27 cellular contexts compared by ENCODE assay signal in the genomic region with DNA sequence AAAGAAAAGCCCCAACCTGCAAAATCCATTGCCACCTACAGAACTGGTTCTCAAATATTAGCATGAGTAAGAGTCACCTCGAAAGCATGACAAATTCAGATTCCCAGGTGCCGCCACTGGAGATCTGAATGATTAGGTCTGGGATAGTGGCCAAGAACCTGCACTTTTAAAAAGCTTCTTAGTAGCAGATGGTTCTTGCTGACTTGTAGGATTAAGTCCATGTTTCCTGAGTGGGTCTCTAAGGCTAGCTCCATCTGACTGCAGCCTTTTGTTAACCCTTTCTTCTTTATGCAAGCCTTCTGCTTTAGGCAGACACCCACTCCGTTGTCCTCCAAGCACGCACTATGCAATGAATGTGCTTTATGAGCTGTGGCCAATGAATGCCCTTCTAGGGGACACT.
DNase-seq lines count a peak whose midpoint lies in the region; ATAC-seq and TF ChIP-seq lines count a peak whose summit lies in the region.
"Had no signal": no experiment of that assay in that cellular context is flagged by ENCODE, and none has a peak within 500 bp of the region (broad histone marks: within the 10 kb centered on the region; RNA-seq: fewer than 3 reads in every experiment).

No MANE protein-coding gene starts in this region.

- DNase-seq in BE2C: peak; percentile 8
- DNase-seq in DMS 273 treated with DMSO at 0.1 percent for 48 hours (lab: John Stamatoyannopoulos, UW): peak; percentile 96
- peak; percentile 31 for DNase-seq in NCI-H69 (lab: John Stamatoyannopoulos, UW)
- DNase-seq in cerebellum (ENCODE audit: low spot score): peak; percentile 10
- DNase-seq in iPS-NIHi7 (ENCODE audit: extremely low spot score): no peak
- DNase-seq in nucleus accumbens (lab: John Stamatoyannopoulos, UW): no peak
- DNase-seq: activated CD4-positive, CD25-positive, alpha-beta regulatory T cell treated with anti-CD3 and anti-CD28 coated beads, Interleukin-2, amount 50 U/mL, for 72 hours; activated CD8-positive, alpha-beta T cell treated with anti-CD3 and anti-CD28 coated beads for 36 hours; Caco-2; dermis blood vessel endothelial cell; foreskin keratinocyte; H9; heart left ventricle; kidney glomerular epithelial cell; lower lobe of right lung; mucosa of descending colon; NCI-H1105; NCI-H1930; NCI-H510A; nephron progenitor cell; right cardiac atrium; stimulated activated CD4-positive, alpha-beta T cell treated with anti-CD3 and anti-CD28 coated beads, Interleukin-2, amount 100 ng/mL, for 48 hours; upper lobe of left lung had no signal

- no peak overlapping the region for H3K4me3 ChIP-seq in BE2C (ENCODE audit: low read depth, low read length)
- H3K4me3 ChIP-seq: esophagus muscularis mucosa, heart left ventricle, lower lobe of right lung, mucosa of descending colon, upper lobe of left lung had no signal

- H3K9me3 ChIP-seq in BE2C: no peaks in the 10 kb centered on the region
- H3K9me3 ChIP-seq: esophagus muscularis mucosa, lower lobe of right lung, upper lobe of left lung had no signal

- no peak for TF ChIP-seq CTCF in BE2C (IDR thresholded peaks at IDR 0.05; ENCODE audit: low read depth, low read length)

- H3K27me3 ChIP-seq in BE2C: no peaks in the 10 kb centered on the region
- H3K27me3 ChIP-seq: esophagus muscularis mucosa, foreskin keratinocyte, heart left ventricle, upper lobe of left lung had no signal

- H3K36me3 ChIP-seq in BE2C: no peaks in the 10 kb centered on the region
- H3K36me3 ChIP-seq: esophagus muscularis mucosa, heart left ventricle, lower lobe of right lung, upper lobe of left lung had no signal

- no peaks in the 10 kb centered on the region for H3K4me1 ChIP-seq in BE2C
- H3K4me1 ChIP-seq: Caco-2, esophagus muscularis mucosa, foreskin keratinocyte, heart left ventricle, lower lobe of right lung, parathyroid adenoma, upper lobe of left lung had no signal

- ATAC-seq in GM18502 (IDR thresholded peaks at IDR 0.05; ENCODE audit: poor library complexity, unreplicated experiment): no peak
- ATAC-seq: activated CD8-positive, alpha-beta T cell treated with anti-CD3 and anti-CD28 coated beads for 36 hours; activated naive CD4-positive, alpha-beta T cell treated with anti-CD3 and anti-CD28 coated beads, Interleukin-2, amount 50 U/mL, for 72 hours; foreskin keratinocyte; heart left ventricle; lower lobe of right lung; mucosa of descending colon; right cardiac atrium had no signal

Comparison
In these comparisons a context has a peak if more than half of its experiments do, and no peak if none do; other contexts are left out.
1. DNase-seq: peak in BE2C (single experiment), DMS 273 treated with DMSO at 0.1 percent for 48 hours (single experiment), NCI-H69 (single experiment) and cerebellum (single experiment); none in iPS-NIHi7 (single experiment) and nucleus accumbens (0 of 56).